27 cellular contexts compared by ENCODE assay signal in genomic region chr4:17898553-17898952, GRCh38.
"Had no signal": no experiment of that assay in that cellular context is flagged by ENCODE, and none has a peak within 500 bp of the region (broad histone marks: within the 10 kb centered on the region; RNA-seq: fewer than 3 reads in every experiment).

No MANE protein-coding gene starts in this region.

- H3K27ac ChIP-seq: breast epithelium, parathyroid adenoma, psoas muscle, stomach, thyroid gland had no signal

- H3K27me3 ChIP-seq: breast epithelium, stomach, thyroid gland had no signal

- ATAC-seq: psoas muscle; stimulated activated naive B cell treated with anti-CD40 and anti-IgM and Interleukin-4, amounts not matched to agents 10 μg/mL and 1 μg/mL and 100 μg/mL, for 72 hours; WTC11 had no signal

- H3K79me2 ChIP-seq: parathyroid adenoma had no signal

- H3K4me1 ChIP-seq: breast epithelium, parathyroid adenoma, psoas muscle, stomach, thyroid gland had no signal

- H3K4me3 ChIP-seq: breast epithelium, psoas muscle, stomach, thyroid gland had no signal

- DNase-seq: activated CD4-positive, alpha-beta memory T cell treated with anti-CD3 and anti-CD28 coated beads, Interleukin-2, amount 10 ng/mL, durations not matched to agents 7 days and 5 days; activated CD4-positive, alpha-beta T cell treated with anti-CD3 and anti-CD28 coated beads for 1 hour; activated CD4-positive, alpha-beta T cell treated with anti-CD3 and anti-CD28 coated beads, Interleukin-2, amount 10 ng/mL, durations not matched to agents 7 days and 5 days; activated CD8-positive, alpha-beta memory T cell treated with anti-CD3 and anti-CD28 coated beads, Interleukin-2, amount 50 U/mL, for 48 hours; activated gamma-delta T cell; activated naive CD4-positive, alpha-beta T cell treated with anti-CD3 and anti-CD28 coated beads, Interleukin-2, amount 50 U/mL, for 16 hours; activated T-cell treated with anti-CD3 and anti-CD28 coated beads, Interleukin-2, amount 50 U/mL, for 24 hours; amniotic stem cell; central memory CD4-positive, alpha-beta T cell; effector memory CD4-positive, alpha-beta T cell; head of caudate nucleus; hypothalamus; immature natural killer cell; naive B cell; nephron progenitor cell; occipital lobe; psoas muscle; stimulated activated CD4-positive, alpha-beta T cell treated with anti-CD3 and anti-CD28 coated beads, Interleukin-15, amount 100 ng/mL, for 24 hours; stimulated activated CD4-positive, alpha-beta T cell treated with anti-CD3 and anti-CD28 coated beads, Interleukin-2, amount 100 ng/mL, for 24 hours; stimulated activated naive B cell treated with anti-CD40 and anti-IgM and Interleukin-4, amounts not matched to agents 10 μg/mL and 1 μg/mL and 100 μg/mL, for 72 hours; stomach; T-helper 2 cell; thyroid gland had no signal

- FAIRE-seq: astrocyte had no signal

- H3K9me3 ChIP-seq: breast epithelium, psoas muscle, stomach, thyroid gland had no signal

- H2AFZ ChIP-seq: parathyroid adenoma had no signal

- H3K9ac ChIP-seq: parathyroid adenoma had no signal

- H3K36me3 ChIP-seq: breast epithelium, thyroid gland had no signal
